In the genomic region with DNA sequence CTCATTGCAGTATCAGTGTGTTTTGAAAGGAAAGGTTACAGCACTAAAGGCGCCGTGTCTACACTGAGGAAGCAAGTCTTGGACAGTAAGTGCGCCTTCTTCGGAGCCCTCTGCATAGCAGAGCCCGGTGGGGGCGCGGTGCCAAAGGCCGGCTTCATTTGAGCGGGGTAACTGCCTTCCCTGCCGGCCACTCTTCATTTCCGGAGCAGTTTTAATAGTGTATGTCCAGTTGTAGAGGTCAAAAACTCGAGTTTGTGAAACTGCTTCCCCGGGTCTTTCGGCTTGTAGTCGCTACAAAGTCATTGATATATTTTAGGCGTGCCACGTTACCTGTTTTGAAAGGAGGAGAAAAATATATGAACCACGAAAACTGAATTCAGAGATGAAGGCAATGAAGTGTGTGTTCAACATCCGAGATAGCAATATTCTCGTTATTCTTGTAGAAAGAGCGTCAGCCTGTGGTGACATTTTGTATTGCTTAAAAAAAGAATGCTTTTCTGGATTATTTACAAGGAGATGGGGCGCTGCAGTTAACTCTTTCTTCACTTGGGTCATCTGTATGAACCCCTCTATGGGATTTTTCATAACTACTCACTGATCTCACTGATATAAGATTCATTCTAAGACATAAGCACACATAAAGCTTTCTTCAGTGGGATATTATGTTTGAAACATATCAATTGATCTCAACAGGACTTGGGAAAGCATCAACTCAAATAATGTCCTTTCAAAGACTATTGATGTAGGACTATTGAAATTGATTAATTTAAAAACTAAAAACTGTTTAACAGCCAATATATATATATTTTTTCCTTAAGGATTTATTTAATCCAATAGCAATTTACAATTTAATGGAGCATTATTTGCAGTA, we compare ENCODE assay signal across 8 cellular contexts. TPM values are rescaled to one million over a fixed set of nuclear protein-coding genes. Genes with fewer than 3 reads are reported as not detected.
DNase-seq lines count a peak whose midpoint lies in the region; ATAC-seq and TF ChIP-seq lines count a peak whose summit lies in the region.

No MANE protein-coding gene starts in this region.

- H3K36me3 Mint-ChIP-seq in stimulated activated memory B cell treated with anti-CD40 and anti-IgM and Interleukin-4, amounts not matched to agents 10 μg/mL and 1 μg/mL and 100 μg/mL, for 72 hours, result peaks cover 6% of the 10 kb centered on the region

- no peaks in the 10 kb centered on the region for H3K36me3 ChIP-seq in lung (ENCODE audit: control insufficient read depth in 2 of 2, insufficient read depth in 2 of 2, low read length in 2 of 2)

- 1% methylated on average over 22 of the region's 22 CpGs for WGBS in lung, 2 donors

- H3K27ac ChIP-seq in lung (ENCODE audit: low read depth in 1 of 2, low read length in 1 of 2), result peak overlapping the region in 1 of 2 donors; percentile 94

- no peaks in the 10 kb centered on the region for H3K27me3 ChIP-seq in lung (ENCODE audit: control insufficient read depth, insufficient read depth)

- ATAC-seq in GM18867 (IDR thresholded peaks at IDR 0.05; ENCODE audit: unreplicated experiment), result peak; percentile 23
- peak; percentile 22 for ATAC-seq in HG03135 (IDR thresholded peaks at IDR 0.05; ENCODE audit: unreplicated experiment)
- no peak for ATAC-seq in lung (ENCODE audit: insufficient read depth, low FRiP score)
- ATAC-seq in stimulated activated memory B cell treated with anti-CD40 and anti-IgM and Interleukin-4, amounts not matched to agents 10 μg/mL and 1 μg/mL and 100 μg/mL, for 72 hours, result peak; percentile 54

- no peaks in the 10 kb centered on the region for H3K9me3 Mint-ChIP-seq in stimulated activated memory B cell treated with anti-CD40 and anti-IgM and Interleukin-4, amounts not matched to agents 10 μg/mL and 1 μg/mL and 100 μg/mL, for 72 hours

- peaks cover 55% of the 10 kb centered on the region for H3K4me1 Mint-ChIP-seq in stimulated activated memory B cell treated with anti-CD40 and anti-IgM and Interleukin-4, amounts not matched to agents 10 μg/mL and 1 μg/mL and 100 μg/mL, for 72 hours

- no peaks in the 10 kb centered on the region for H3K27me3 Mint-ChIP-seq in stimulated activated memory B cell treated with anti-CD40 and anti-IgM and Interleukin-4, amounts not matched to agents 10 μg/mL and 1 μg/mL and 100 μg/mL, for 72 hours

- peak; percentile 82 for TF ChIP-seq CTCF in AG10803 (conservative IDR thresholded peaks at IDR 0.05; ENCODE audit: low read length)
- peak; percentile 35 for TF ChIP-seq CTCF in lung (IDR thresholded peaks at IDR 0.05; ENCODE audit: control extremely low read depth, extremely low read depth)

- peaks cover 0 to 4% of the 10 kb centered on the region in 2 donors for H3K4me1 ChIP-seq in lung (ENCODE audit: control insufficient read depth in 2 of 2, insufficient read depth in 2 of 2, low read length in 2 of 2)

- DNase-seq in AG10803 (ENCODE audit: low read depth), result peak; percentile 73
- DNase-seq in NCI-H226, result peak; percentile 61
- DNase-seq in activated CD4-positive, alpha-beta T cell treated with anti-CD3 and anti-CD28 coated beads for 4 hours, result peak; percentile 20 to 35
- peak; percentile 18 for DNase-seq in effector CD4-positive, alpha-beta T cell
- peak; percentile 71 for DNase-seq in lung (ENCODE audit: low spot score)

- peak overlapping the region; percentile 100 for H3K27ac Mint-ChIP-seq in stimulated activated memory B cell treated with anti-CD40 and anti-IgM and Interleukin-4, amounts not matched to agents 10 μg/mL and 1 μg/mL and 100 μg/mL, for 72 hours

- H3K9me3 ChIP-seq in lung (ENCODE audit: control insufficient read depth in 2 of 2, insufficient read depth in 1 of 2, low read length in 1 of 2), result no peaks in the 10 kb centered on the region

- H3K4me3 Mint-ChIP-seq in stimulated activated memory B cell treated with anti-CD40 and anti-IgM and Interleukin-4, amounts not matched to agents 10 μg/mL and 1 μg/mL and 100 μg/mL, for 72 hours, result peak overlapping the region; percentile 97

- peak overlapping the region; percentile 96 for H3K4me3 ChIP-seq in AG10803 (ENCODE audit: low read length)
- peak overlapping the region; percentile 63 for H3K4me3 ChIP-seq in lung

RNA-seq across cellular contexts. Expression of a gene that starts 3.0 kb away (rescaled TPM):
- 100 to 1,000 TPM; 147 to 252 TPM for total RNA-seq in lung
- polyA plus RNA-seq in lung, result 10 to 100 TPM; 55.9 to 72.1 TPM

Comparison
In these comparisons a context has a peak if more than half of its experiments do, and no peak if none do; other contexts are left out.
1. DNase-seq: peak in every context shown above with its lines; median percentile 73 in AG10803; 71 in lung; 61 in NCI-H226; 28 in activated CD4-positive, alpha-beta T cell treated with anti-CD3 and anti-CD28 coated beads for 4 hours; 18 in effector CD4-positive, alpha-beta T cell.